12 cellular contexts compared by ENCODE assay signal in genomic region chr2:75561566-75562512, GRCh38. TPM values are rescaled to one million over a fixed set of nuclear protein-coding genes. Genes with fewer than 3 reads are reported as not detected.
DNase-seq lines count a peak whose midpoint lies in the region; ATAC-seq and TF ChIP-seq lines count a peak whose summit lies in the region.
"Had no signal": no experiment of that assay in that cellular context is flagged by ENCODE, and none has a peak within 500 bp of the region (broad histone marks: within the 10 kb centered on the region; RNA-seq: fewer than 3 reads in every experiment).

No MANE protein-coding gene starts in this region.

- TF ChIP-seq POLR2A in upper lobe of left lung (IDR thresholded peaks at IDR 0.05), result no peak

- H3K4me1 ChIP-seq in cardiac muscle cell (ENCODE audit: low read depth), result no peaks in the 10 kb centered on the region
- H3K4me1 ChIP-seq in iPS-20b (ENCODE audit: insufficient read depth, low read length), result peaks cover 7% of the 10 kb centered on the region
- H3K4me1 ChIP-seq in upper lobe of left lung, result peaks cover 4 to 38% (median 20%) of the 10 kb centered on the region in 4 donors

- peaks cover 53% of the 10 kb centered on the region for H3K27me3 ChIP-seq in cardiac muscle cell
- peaks cover 42% of the 10 kb centered on the region for H3K27me3 ChIP-seq in iPS-20b (ENCODE audit: insufficient read depth, low read length)
- H3K27me3 ChIP-seq in upper lobe of left lung, result peaks cover 0 to 4% (median 0%) of the 10 kb centered on the region in 4 donors
- H3K27me3 ChIP-seq: thyroid gland had no signal

- no peak overlapping the region for H3K27ac ChIP-seq in cardiac muscle cell
- H3K27ac ChIP-seq in iPS-20b (ENCODE audit: low read length), result no peak overlapping the region
- peak overlapping the region; percentile 82 to 86 (median 83) for H3K27ac ChIP-seq in upper lobe of left lung

- intact Hi-C loops in Right ventricle myocardium superior (cut with DNase I), result no loop called here

- no peak for TF ChIP-seq EP300 in upper lobe of left lung (IDR thresholded peaks at IDR 0.05)

- DNase-seq in cardiac muscle cell (ENCODE audit: low read depth in 1 of 2, low spot score in 1 of 2) (peak in 1 of 2 donors; percentile 8), Right ventricle myocardium superior (no peak), upper lobe of left lung (peak in 1 of 2 donors; percentile 31), Ammon's horn (ENCODE audit: low spot score) (no peak)
- DNase-seq: effector CD8-positive, alpha-beta T cell; GF-D8; NCI-H1105 treated with DMSO at 0.1 percent for 48 hours had no signal

- H3K9me3 ChIP-seq in cardiac muscle cell (ENCODE audit: low read depth) (no peaks in the 10 kb centered on the region), iPS-20b (ENCODE audit: insufficient read depth, low read depth, low read length) (no peaks in the 10 kb centered on the region), upper lobe of left lung (no peaks in the 10 kb centered on the region)
- H3K9me3 ChIP-seq: thyroid gland had no signal

- ATAC-seq in Right ventricle myocardium superior (ENCODE audit: poor library complexity) (no peak), upper lobe of left lung (ENCODE audit: low FRiP score in 2 of 2) (peak in 1 of 2 donors; percentile 4), GM21381 (IDR thresholded peaks at IDR 0.05; ENCODE audit: unreplicated experiment) (no peak), HG02884 (IDR thresholded peaks at IDR 0.05; ENCODE audit: unreplicated experiment) (no peak)

- WGBS in upper lobe of left lung, 2 donors, result 50 to 68% methylated on average over 11 of the region's 11 CpGs

- H3K36me3 ChIP-seq in cardiac muscle cell, result no peaks in the 10 kb centered on the region
- H3K36me3 ChIP-seq in iPS-20b (ENCODE audit: insufficient read depth, low read depth, low read length), result no peaks in the 10 kb centered on the region
- H3K36me3 ChIP-seq in upper lobe of left lung, result no peaks in the 10 kb centered on the region
- H3K36me3 ChIP-seq: thyroid gland had no signal

- TF ChIP-seq CTCF in cardiac muscle cell (IDR thresholded peaks at IDR 0.05; ENCODE audit: low read depth, low read length), result no peak
- no peak for TF ChIP-seq CTCF in WI38 (IDR thresholded peaks at IDR 0.05; ENCODE audit: low read depth, low read length)
- TF ChIP-seq CTCF in upper lobe of left lung (IDR thresholded peaks at IDR 0.05), result no peak

- peak overlapping the region; percentile 57 for H3K4me3 ChIP-seq in cardiac muscle cell
- H3K4me3 ChIP-seq in WI38 (ENCODE audit: low read depth, low read length), result peak overlapping the region; percentile 90
- peak overlapping the region; percentile 81 for H3K4me3 ChIP-seq in iPS-20b (ENCODE audit: low read length)
- H3K4me3 ChIP-seq in upper lobe of left lung, result peak overlapping the region in 2 of 4 donors; percentile 60 to 64

- H3K9ac ChIP-seq in iPS-20b (ENCODE audit: low read depth, low read length), result peak overlapping the region; percentile 69; the same call in 1 of the 2 replicates

RNA-seq across cellular contexts. Expression of gene EVA1A, which starts 1.1 kb away (rescaled TPM):
- total RNA-seq in cardiac muscle cell (0.51 and 0.53 TPM in 2 replicates), Right ventricle myocardium superior (0.97 TPM), upper lobe of left lung (10 to 100 TPM; 30.4 to 96.9 (median 55.0) TPM)
- polyA plus RNA-seq in cardiac muscle cell, result 0.57 and 0.59 TPM in 2 replicates

Comparison
In these comparisons a context has a peak if more than half of its experiments do, and no peak if none do; other contexts are left out.
1. H3K27ac ChIP-seq: peak in upper lobe of left lung (4 of 4); none in cardiac muscle cell (single experiment) and iPS-20b (single experiment).
2. RNA of gene EVA1A, which starts 1.1 kb away (total RNA-seq): 30.4 to 96.9 TPM in upper lobe of left lung; 0.97 TPM in Right ventricle myocardium superior (single experiment) and 0.51 to 0.53 TPM in cardiac muscle cell; every median in the first group is over 10 times any median in the second.